ENCODE assay signal across 18 cellular contexts in the genomic region with DNA sequence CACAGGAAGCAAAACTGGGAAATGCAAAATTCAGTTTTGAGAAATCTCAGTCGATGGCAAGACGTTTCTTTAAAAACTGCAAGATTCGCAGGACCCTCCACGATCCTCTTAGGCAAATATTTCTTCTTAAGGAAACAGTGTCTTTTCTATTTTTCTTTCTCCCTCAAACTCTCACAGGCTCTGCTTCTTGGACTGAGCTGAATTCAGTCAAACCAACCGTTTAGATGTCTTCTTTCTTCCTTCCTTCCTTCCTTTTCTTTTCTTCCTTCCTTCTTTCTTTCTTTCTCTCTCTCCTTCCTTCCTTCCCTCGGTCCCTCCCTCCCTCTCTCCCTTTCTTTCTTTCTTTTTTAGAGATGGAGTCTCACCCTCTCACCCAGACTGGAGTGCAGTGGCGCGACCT.
DNase-seq lines count a peak whose midpoint lies in the region; ATAC-seq and TF ChIP-seq lines count a peak whose summit lies in the region.
"Had no signal": no experiment of that assay in that cellular context is flagged by ENCODE, and none has a peak within 500 bp of the region (broad histone marks: within the 10 kb centered on the region; RNA-seq: fewer than 3 reads in every experiment).

No MANE protein-coding gene starts in this region.

- no peaks in the 10 kb centered on the region for H3K27me3 ChIP-seq in PC-9 (ENCODE audit: insufficient read depth, low read depth)
- H3K27me3 ChIP-seq in fibroblast of lung (ENCODE audit: control insufficient read depth, insufficient read depth, low read length): no peaks in the 10 kb centered on the region
- no peaks in the 10 kb centered on the region for H3K27me3 ChIP-seq in rectal smooth muscle tissue (ENCODE audit: control insufficient read depth, insufficient read depth, low read length)
- no peaks in the 10 kb centered on the region for H3K27me3 ChIP-seq in right cardiac atrium (ENCODE audit: control insufficient read depth, insufficient read depth)
- no peaks in the 10 kb centered on the region for H3K27me3 ChIP-seq in lower lobe of right lung (ENCODE audit: low read depth)
- H3K27me3 ChIP-seq: ascending aorta, BLaER1, SJSA1 had no signal

- H3K36me3 ChIP-seq in PC-9 (ENCODE audit: low read depth): no peaks in the 10 kb centered on the region
- no peaks in the 10 kb centered on the region for H3K36me3 ChIP-seq in fibroblast of lung (ENCODE audit: control insufficient read depth, insufficient read depth, low read length)
- no peaks in the 10 kb centered on the region for H3K36me3 ChIP-seq in rectal smooth muscle tissue (ENCODE audit: control insufficient read depth, insufficient read depth, low read length)
- H3K36me3 ChIP-seq in lower lobe of right lung: no peaks in the 10 kb centered on the region
- H3K36me3 ChIP-seq: ascending aorta, BLaER1, SJSA1 had no signal

- CTCF ChIA-PET in PC-9 (lab: Charles Lee): no interaction called here

- H3K4me3 ChIP-seq in PC-9 (no peak overlapping the region), fibroblast of lung (replicated peaks in 1 of 4; ENCODE audit: control extremely low read depth in 1 of 4, insufficient read depth in 1 of 4, low read depth in 3 of 4, low read length in 4 of 4) (no peak overlapping the region), rectal smooth muscle tissue (ENCODE audit: low read length) (no peak overlapping the region), right cardiac atrium (ENCODE audit: low read length) (no peak overlapping the region), lower lobe of right lung (no peak overlapping the region)
- H3K4me3 ChIP-seq: BLaER1, SJSA1 had no signal

- H4K20me1 ChIP-seq in PC-9 (ENCODE audit: insufficient read depth) (no peaks in the 10 kb centered on the region), fibroblast of lung (ENCODE audit: control insufficient read depth, extremely low read depth, insufficient read depth, low read length) (no peaks in the 10 kb centered on the region)
- H4K20me1 ChIP-seq: BLaER1 had no signal

- H3K9me3 ChIP-seq in PC-9 (ENCODE audit: insufficient read depth, low read depth): no peaks in the 10 kb centered on the region
- no peaks in the 10 kb centered on the region for H3K9me3 ChIP-seq in fibroblast of lung (ENCODE audit: control insufficient read depth, insufficient read depth, low read depth, low read length)
- H3K9me3 ChIP-seq in right cardiac atrium (ENCODE audit: control insufficient read depth, low read length): no peaks in the 10 kb centered on the region
- H3K9me3 ChIP-seq in lower lobe of right lung: no peaks in the 10 kb centered on the region
- H3K9me3 ChIP-seq: ascending aorta, SJSA1 had no signal

- H2AFZ ChIP-seq in PC-9 (no peak overlapping the region), fibroblast of lung (ENCODE audit: low read length) (no peak overlapping the region)

- no TSS peak for BruUV-seq in PC-9 (replicated peaks; lab: Mats Ljungman, UMichigan)

- ATAC-seq in right cardiac atrium: no peak
- no peak for ATAC-seq in lower lobe of right lung
- ATAC-seq: activated T-helper 17 cell treated with anti-CD3 and anti-CD28 coated beads, Interleukin-2, amount 50 U/mL, for 72 hours; naive thymus-derived CD4-positive, alpha-beta T cell had no signal

- no peaks in the 10 kb centered on the region for H3K79me2 ChIP-seq in PC-9 (ENCODE audit: low read depth)
- H3K79me2 ChIP-seq in fibroblast of lung (ENCODE audit: control insufficient read depth, insufficient read depth, low read length): no peaks in the 10 kb centered on the region

- H3K27ac ChIP-seq in 22Rv1 (0 out of 2 replicates have a peak overlapping the region, but pooled peaks have one; percentile 12), PC-9 (peak overlapping the region; percentile 42), fibroblast of lung (ENCODE audit: insufficient read depth, low read length) (no peak overlapping the region), rectal smooth muscle tissue (ENCODE audit: low read depth, low read length) (peak overlapping the region; percentile 32), right cardiac atrium (ENCODE audit: low read length) (no peak overlapping the region), lower lobe of right lung (no peak overlapping the region)
- H3K27ac ChIP-seq: BLaER1, SJSA1 had no signal

- DNase-seq in PC-9: no peak
- no peak for DNase-seq in fibroblast of lung (ENCODE audit: low read depth in 2 of 2)
- DNase-seq in right cardiac atrium: no peak
- DNase-seq in lower lobe of right lung: no peak
- no peak for DNase-seq in 8988T
- DNase-seq in HuH-7 (ENCODE audit: low spot score): no peak
- DNase-seq: activated CD4-positive, alpha-beta T cell treated with anti-CD3 and anti-CD28 coated beads, Interleukin-2, amount 50 U/mL, for 1 hour; naive thymus-derived CD4-positive, alpha-beta T cell; NCI-H82; stimulated activated CD4-positive, alpha-beta T cell treated with anti-CD3 and anti-CD28 coated beads, Interleukin-2, amount 100 ng/mL, for 48 hours; stimulated activated naive CD4-positive, alpha-beta T cell treated with Interleukin-2 at 50 U/mL for 16 hours; T-helper 1 cell had no signal

- H3K9ac ChIP-seq in fibroblast of lung (ENCODE audit: insufficient read depth, low read length) (no peak overlapping the region), rectal smooth muscle tissue (ENCODE audit: low read length) (no peak overlapping the region)
- H3K9ac ChIP-seq: BLaER1 had no signal

- 70% methylated on average over 8 of the region's 8 CpGs for WGBS in right cardiac atrium

- TF ChIP-seq CTCF in 22Rv1 (IDR thresholded peaks at IDR 0.05): no peak
- no peak for TF ChIP-seq CTCF in PC-9 (conservative IDR thresholded peaks at IDR 0.05)
- no peak for TF ChIP-seq CTCF in fibroblast of lung (conservative IDR thresholded peaks at IDR 0.05 in 1 of 2, IDR thresholded peaks at IDR 0.05 in 1 of 2; ENCODE audit: low read depth in 1 of 2, low read length in 2 of 2)
- TF ChIP-seq CTCF in lower lobe of right lung (IDR thresholded peaks at IDR 0.05): no peak

- H3K4me2 ChIP-seq in PC-9 (peak overlapping the region; percentile 55), fibroblast of lung (ENCODE audit: extremely low read depth, insufficient read depth, low read length) (peak overlapping the region; percentile 66)
- H3K4me2 ChIP-seq: BLaER1 had no signal

- intact Hi-C loops in PC-9 (cut with micrococcal nuclease; ENCODE audit: unreplicated experiment): no loop called here
- intact Hi-C loops in right cardiac atrium (cut with DNase I): no loop called here
- intact Hi-C loops in lower lobe of right lung (cut with DNase I): no loop called here

- POLR2A ChIA-PET in PC-9 (lab: Charles Lee; ENCODE audit: unreplicated experiment): no interaction called here

- peaks cover 34% of the 10 kb centered on the region for H3F3A ChIP-seq in PC-9 (ENCODE audit: insufficient read depth, low read depth)

- H3K9me2 ChIP-seq in PC-9 (ENCODE audit: insufficient read depth): no peaks in the 10 kb centered on the region

- H3K4me1 ChIP-seq in PC-9 (replicated peaks; ENCODE audit: insufficient read depth) (peaks cover 42% of the 10 kb centered on the region), fibroblast of lung (ENCODE audit: control insufficient read depth, extremely low read depth, insufficient read depth, low read length) (no peaks in the 10 kb centered on the region), rectal smooth muscle tissue (ENCODE audit: control insufficient read depth, insufficient read depth, low read length) (peaks cover 5% of the 10 kb centered on the region), right cardiac atrium (ENCODE audit: control insufficient read depth, insufficient read depth, low read length) (no peaks in the 10 kb centered on the region), lower lobe of right lung (no peaks in the 10 kb centered on the region)

Comparison
In these comparisons a context has a peak if more than half of its experiments do, and no peak if none do; other contexts are left out.
1. H3K27ac ChIP-seq: peak in 22Rv1 (single experiment), PC-9 (single experiment) and rectal smooth muscle tissue (single experiment); none in fibroblast of lung (single experiment), right cardiac atrium (single experiment) and lower lobe of right lung (single experiment).